ENCODE assay signal across 11 cellular contexts in genomic region chr19:48511321-48511731, GRCh38. TPM values are rescaled to one million over a fixed set of nuclear protein-coding genes. Genes with fewer than 3 reads are reported as not detected.
DNase-seq lines count a peak whose midpoint lies in the region; ATAC-seq and TF ChIP-seq lines count a peak whose summit lies in the region.
"Had no signal": no experiment of that assay in that cellular context is flagged by ENCODE, and none has a peak within 500 bp of the region (broad histone marks: within the 10 kb centered on the region; RNA-seq: fewer than 3 reads in every experiment).

No MANE protein-coding gene starts in this region.

- WGBS in esophagus squamous epithelium, 2 donors: 0% methylated on average over 12 of the region's 32 CpGs; no CpG with 5 or more reads in 1 of the 2 donors

- CTCF ChIA-PET in activated CD4-positive, alpha-beta memory T cell treated with anti-CD3 and anti-CD28 coated beads, Interleukin-2, amount 10 ng/mL, durations not matched to agents 7 days and 5 days (lab: Charles Lee): interaction anchor here (8.0 kb wide), 1 partner anchor 76 kb away, joined by 197 read pairs; no protein-coding TSS in a partner anchor

- H3K4me3 ChIP-seq in esophagus squamous epithelium: peak overlapping the region; percentile 1 to 52 (median 17)
- H3K4me3 ChIP-seq: GM12878, MG63 had no signal

- intact Hi-C loops in esophagus squamous epithelium (cut with DNase I): no loop called here

- H3K27me3 Mint-ChIP-seq in activated CD4-positive, alpha-beta memory T cell treated with anti-CD3 and anti-CD28 coated beads, Interleukin-2, amount 10 ng/mL, durations not matched to agents 7 days and 5 days: no peaks in the 10 kb centered on the region
- H3K27me3 Mint-ChIP-seq in stimulated activated naive CD8-positive, alpha-beta T cell treated with anti-CD3 and anti-CD28 coated beads, Interleukin-15, amount 100 ng/mL, for 72 hours: no peaks in the 10 kb centered on the region

- H3K36me3 Mint-ChIP-seq in activated CD4-positive, alpha-beta memory T cell treated with anti-CD3 and anti-CD28 coated beads, Interleukin-2, amount 10 ng/mL, durations not matched to agents 7 days and 5 days (ENCODE audit: low read depth): no peaks in the 10 kb centered on the region

- no peaks in the 10 kb centered on the region for H3K36me3 ChIP-seq in esophagus squamous epithelium
- H3K36me3 ChIP-seq: MG63 had no signal

- TF ChIP-seq POLR2A in esophagus squamous epithelium (IDR thresholded peaks at IDR 0.05): no peak

- DNase-seq in activated T-cell treated with anti-CD3 and anti-CD28 coated beads, Interleukin-2, amount 50 U/mL, for 1 hour: peak; percentile 66
- DNase-seq in activated T-cell treated with anti-CD3 and anti-CD28 coated beads for 4 hours: no peak
- DNase-seq in activated CD4-positive, alpha-beta memory T cell treated with anti-CD3 and anti-CD28 coated beads, Interleukin-2, amount 10 ng/mL, durations not matched to agents 7 days and 5 days: peak; percentile 30
- DNase-seq in esophagus squamous epithelium (lab: John Stamatoyannopoulos, UW): no peak
- DNase-seq in stimulated activated naive CD8-positive, alpha-beta T cell treated with anti-CD3 and anti-CD28 coated beads, Interleukin-15, amount 100 ng/mL, for 72 hours: peak; percentile 36 to 53
- no peak for DNase-seq in NCI-H69 (lab: John Stamatoyannopoulos, UW)
- DNase-seq: foreskin keratinocyte, MG63 had no signal

- H3K9me3 ChIP-seq in esophagus squamous epithelium: no peaks in the 10 kb centered on the region
- H3K9me3 ChIP-seq: MG63 had no signal

- peak; percentile 18 for ATAC-seq in stimulated activated naive CD8-positive, alpha-beta T cell treated with anti-CD3 and anti-CD28 coated beads, Interleukin-15, amount 100 ng/mL, for 72 hours
- ATAC-seq in HG02642 (IDR thresholded peaks at IDR 0.05; ENCODE audit: poor library complexity, unreplicated experiment) (no peak), HG03280 (IDR thresholded peaks at IDR 0.05; ENCODE audit: unreplicated experiment) (no peak)
- ATAC-seq: foreskin keratinocyte, GM12878 had no signal

- peaks cover 14 to 38% (median 17%) of the 10 kb centered on the region in 3 donors for H3K4me1 ChIP-seq in esophagus squamous epithelium
- H3K4me1 ChIP-seq: foreskin keratinocyte had no signal

- peaks cover 5 to 52% (median 11%) of the 10 kb centered on the region in 4 donors for H3K27me3 ChIP-seq in esophagus squamous epithelium

- no peaks in the 10 kb centered on the region for H3K9me3 Mint-ChIP-seq in activated CD4-positive, alpha-beta memory T cell treated with anti-CD3 and anti-CD28 coated beads, Interleukin-2, amount 10 ng/mL, durations not matched to agents 7 days and 5 days
- H3K9me3 Mint-ChIP-seq in stimulated activated naive CD8-positive, alpha-beta T cell treated with anti-CD3 and anti-CD28 coated beads, Interleukin-15, amount 100 ng/mL, for 72 hours: no peaks in the 10 kb centered on the region

- H3K27ac Mint-ChIP-seq in activated CD4-positive, alpha-beta memory T cell treated with anti-CD3 and anti-CD28 coated beads, Interleukin-2, amount 10 ng/mL, durations not matched to agents 7 days and 5 days: no peak overlapping the region
- no peak overlapping the region for H3K27ac Mint-ChIP-seq in stimulated activated naive CD8-positive, alpha-beta T cell treated with anti-CD3 and anti-CD28 coated beads, Interleukin-15, amount 100 ng/mL, for 72 hours

- H3K4me3 Mint-ChIP-seq in activated CD4-positive, alpha-beta memory T cell treated with anti-CD3 and anti-CD28 coated beads, Interleukin-2, amount 10 ng/mL, durations not matched to agents 7 days and 5 days: peak overlapping the region; percentile 74
- no peak overlapping the region for H3K4me3 Mint-ChIP-seq in stimulated activated naive CD8-positive, alpha-beta T cell treated with anti-CD3 and anti-CD28 coated beads, Interleukin-15, amount 100 ng/mL, for 72 hours

- TF ChIP-seq CTCF in esophagus squamous epithelium (IDR thresholded peaks at IDR 0.05): no peak

- POLR2A ChIA-PET in activated CD4-positive, alpha-beta memory T cell treated with anti-CD3 and anti-CD28 coated beads, Interleukin-2, amount 10 ng/mL, durations not matched to agents 7 days and 5 days (lab: Charles Lee): no interaction called here

- H3K27ac ChIP-seq in esophagus squamous epithelium: no peak overlapping the region
- H3K27ac ChIP-seq: foreskin keratinocyte had no signal

- H3K4me1 Mint-ChIP-seq in activated CD4-positive, alpha-beta memory T cell treated with anti-CD3 and anti-CD28 coated beads, Interleukin-2, amount 10 ng/mL, durations not matched to agents 7 days and 5 days: peaks cover 19% of the 10 kb centered on the region
- H3K4me1 Mint-ChIP-seq in stimulated activated naive CD8-positive, alpha-beta T cell treated with anti-CD3 and anti-CD28 coated beads, Interleukin-15, amount 100 ng/mL, for 72 hours: peaks cover 23% of the 10 kb centered on the region

RNA-seq across cellular contexts. Expression of gene LMTK3, which starts 0.3 kb away (rescaled TPM):
- total RNA-seq in activated CD4-positive, alpha-beta memory T cell treated with anti-CD3 and anti-CD28 coated beads, Interleukin-2, amount 10 ng/mL, durations not matched to agents 7 days and 5 days: 1 to 10 TPM; 3.8 to 5.4 TPM
- total RNA-seq in esophagus squamous epithelium: 1 to 10 TPM; 2.1 to 7.8 (median 2.8) TPM

RNA-seq across cellular contexts. Expression of gene SULT2B1, which starts 40.6 kb away (rescaled TPM):
- not detected for total RNA-seq in activated CD4-positive, alpha-beta memory T cell treated with anti-CD3 and anti-CD28 coated beads, Interleukin-2, amount 10 ng/mL, durations not matched to agents 7 days and 5 days
- 100 to 1,000 TPM in 2 of 4 donors, 10 to 100 TPM in 2; 84.8 to 253 (median 150) TPM for total RNA-seq in esophagus squamous epithelium
- total RNA-seq: GM12878 had no signal

RNA-seq across cellular contexts. Expression of gene CYTH2, which starts 42.2 kb away (rescaled TPM):
- 10 to 100 TPM; 53.2 to 55.3 TPM for total RNA-seq in activated CD4-positive, alpha-beta memory T cell treated with anti-CD3 and anti-CD28 coated beads, Interleukin-2, amount 10 ng/mL, durations not matched to agents 7 days and 5 days
- 100 to 1,000 TPM in 1 of 4 donors, 10 to 100 TPM in 3; 40.8 to 101 (median 47.8) TPM for total RNA-seq in esophagus squamous epithelium

RNA-seq across cellular contexts. Expression of gene KCNJ14, which starts 56.0 kb away (rescaled TPM):
- under 1 TPM; 0.73 to 0.86 TPM for total RNA-seq in activated CD4-positive, alpha-beta memory T cell treated with anti-CD3 and anti-CD28 coated beads, Interleukin-2, amount 10 ng/mL, durations not matched to agents 7 days and 5 days
- 1 to 10 TPM in 1 of 4 donors, under 1 TPM in 3; 0.57 to 1.3 (median 0.92) TPM for total RNA-seq in esophagus squamous epithelium

Comparison
In these comparisons a context has a peak if more than half of its experiments do, and no peak if none do; other contexts are left out.
1. DNase-seq: peak in activated T-cell treated with anti-CD3 and anti-CD28 coated beads, Interleukin-2, amount 50 U/mL, for 1 hour (single experiment), activated CD4-positive, alpha-beta memory T cell treated with anti-CD3 and anti-CD28 coated beads, Interleukin-2, amount 10 ng/mL, durations not matched to agents 7 days and 5 days (single experiment) and stimulated activated naive CD8-positive, alpha-beta T cell treated with anti-CD3 and anti-CD28 coated beads, Interleukin-15, amount 100 ng/mL, for 72 hours (2 of 2); none in activated T-cell treated with anti-CD3 and anti-CD28 coated beads for 4 hours (single experiment), esophagus squamous epithelium (single experiment) and NCI-H69 (single experiment).
2. RNA of gene SULT2B1, which starts 40.6 kb away (total RNA-seq): 84.8 to 253 TPM in esophagus squamous epithelium; not detected in activated CD4-positive, alpha-beta memory T cell treated with anti-CD3 and anti-CD28 coated beads, Interleukin-2, amount 10 ng/mL, durations not matched to agents 7 days and 5 days; every median in the first group is over 10 times any median in the second.